Comparison of ENCODE assay signal across 9 cellular contexts in genomic region chr13:75258159-75258782, GRCh38.
DNase-seq lines count a peak whose midpoint lies in the region; ATAC-seq and TF ChIP-seq lines count a peak whose summit lies in the region.
"Had no signal": no experiment of that assay in that cellular context is flagged by ENCODE, and none has a peak within 500 bp of the region (broad histone marks: within the 10 kb centered on the region; RNA-seq: fewer than 3 reads in every experiment).

No MANE protein-coding gene starts in this region.

- H3K9me3 ChIP-seq in heart left ventricle = no peaks in the 10 kb centered on the region
- no peaks in the 10 kb centered on the region for H3K9me3 ChIP-seq in gastroesophageal sphincter

- TF ChIP-seq CTCF in heart left ventricle (IDR thresholded peaks at IDR 0.05) (peak; percentile 30 to 80 (median 63)), gastroesophageal sphincter (IDR thresholded peaks at IDR 0.05) (peak; percentile 15 to 53 (median 39))

- H3K9me3 Mint-ChIP-seq in activated naive CD4-positive, alpha-beta T cell treated with anti-CD3 and anti-CD28 coated beads, Interleukin-2, amount 10 ng/mL, durations not matched to agents 7 days and 5 days = no peaks in the 10 kb centered on the region
- H3K9me3 Mint-ChIP-seq: stimulated activated naive CD8-positive, alpha-beta T cell treated with anti-CD3 and anti-CD28 coated beads, Interleukin-15, Interleukin-2, amounts not matched to agents 100 ng/mL and 50 ng/mL, for 24 hours had no signal

- 70 to 81% (median 75%) methylated on average over 3 of the region's 3 CpGs for WGBS in heart left ventricle, 4 donors
- 75 to 76% methylated on average over 3 of the region's 3 CpGs for WGBS in gastroesophageal sphincter (ENCODE audit: low coverage in 1 of 2), 2 donors

- H3K27me3 Mint-ChIP-seq in activated naive CD4-positive, alpha-beta T cell treated with anti-CD3 and anti-CD28 coated beads, Interleukin-2, amount 10 ng/mL, durations not matched to agents 7 days and 5 days = peaks cover 7% of the 10 kb centered on the region

- no peaks in the 10 kb centered on the region for H3K4me1 Mint-ChIP-seq in activated naive CD4-positive, alpha-beta T cell treated with anti-CD3 and anti-CD28 coated beads, Interleukin-2, amount 10 ng/mL, durations not matched to agents 7 days and 5 days

- H3K4me3 ChIP-seq in heart left ventricle (no peak overlapping the region), gastroesophageal sphincter (no peak overlapping the region)

- TF ChIP-seq EP300 in gastroesophageal sphincter (IDR thresholded peaks at IDR 0.05) = no peak

- H3K27ac Mint-ChIP-seq in activated naive CD4-positive, alpha-beta T cell treated with anti-CD3 and anti-CD28 coated beads, Interleukin-2, amount 10 ng/mL, durations not matched to agents 7 days and 5 days = no peak overlapping the region
- H3K27ac Mint-ChIP-seq: stimulated activated naive CD8-positive, alpha-beta T cell treated with anti-CD3 and anti-CD28 coated beads, Interleukin-15, Interleukin-2, amounts not matched to agents 100 ng/mL and 50 ng/mL, for 24 hours had no signal

- H3K27ac ChIP-seq in heart left ventricle = no peak overlapping the region
- no peak overlapping the region for H3K27ac ChIP-seq in gastroesophageal sphincter

- H3K27me3 ChIP-seq in heart left ventricle = no peaks in the 10 kb centered on the region
- no peaks in the 10 kb centered on the region for H3K27me3 ChIP-seq in gastroesophageal sphincter

- H3K4me1 ChIP-seq in heart left ventricle (no peaks in the 10 kb centered on the region), gastroesophageal sphincter (no peaks in the 10 kb centered on the region)

- ATAC-seq in heart left ventricle (peak in 1 of 4 donors; percentile 56), Right ventricle myocardium superior (ENCODE audit: poor library complexity) (no peak), gastroesophageal sphincter (no peak), HG02981 (IDR thresholded peaks at IDR 0.05; ENCODE audit: unreplicated experiment) (no peak)

- no peak overlapping the region for H3K4me3 Mint-ChIP-seq in activated naive CD4-positive, alpha-beta T cell treated with anti-CD3 and anti-CD28 coated beads, Interleukin-2, amount 10 ng/mL, durations not matched to agents 7 days and 5 days
- H3K4me3 Mint-ChIP-seq: stimulated activated naive CD8-positive, alpha-beta T cell treated with anti-CD3 and anti-CD28 coated beads, Interleukin-15, Interleukin-2, amounts not matched to agents 100 ng/mL and 50 ng/mL, for 24 hours had no signal

- TF ChIP-seq POLR2A in heart left ventricle (IDR thresholded peaks at IDR 0.05) = no peak
- TF ChIP-seq POLR2A in gastroesophageal sphincter (IDR thresholded peaks at IDR 0.05) = no peak

- H3K36me3 ChIP-seq in heart left ventricle = no peaks in the 10 kb centered on the region
- H3K36me3 ChIP-seq in gastroesophageal sphincter = no peaks in the 10 kb centered on the region

- CTCF ChIA-PET in activated naive CD4-positive, alpha-beta T cell treated with anti-CD3 and anti-CD28 coated beads, Interleukin-2, amount 10 ng/mL, durations not matched to agents 7 days and 5 days (lab: Charles Lee) = interaction anchor here (0.7 to 1.7 kb wide), 2 partner anchors 49 to 605 kb away, joined by 3 read pairs; no protein-coding TSS in a partner anchor

- DNase-seq in heart left ventricle = no peak
- DNase-seq in Right ventricle myocardium superior = no peak
- peak; percentile 15 for DNase-seq in HuH-7 (ENCODE audit: low spot score)
- peak; percentile 49 for DNase-seq in SK-N-DZ (ENCODE audit: low spot score)
- DNase-seq in superior temporal gyrus (ENCODE audit: extremely low spot score) = peak; percentile 72
- no peak for DNase-seq in activated naive CD4-positive, alpha-beta T cell treated with anti-CD3 and anti-CD28 coated beads, Interleukin-2, amount 10 ng/mL, durations not matched to agents 7 days and 5 days

- no peaks in the 10 kb centered on the region for H3K36me3 Mint-ChIP-seq in activated naive CD4-positive, alpha-beta T cell treated with anti-CD3 and anti-CD28 coated beads, Interleukin-2, amount 10 ng/mL, durations not matched to agents 7 days and 5 days

- intact Hi-C loops in heart left ventricle (cut with DNase I) (no loop called here), Right ventricle myocardium superior (cut with DNase I) (no loop called here)

Comparison
In these comparisons a context has a peak if more than half of its experiments do, and no peak if none do; other contexts are left out.
1. DNase-seq: peak in HuH-7 (single experiment), SK-N-DZ (single experiment) and superior temporal gyrus (single experiment); none in heart left ventricle (0 of 5), Right ventricle myocardium superior (single experiment) and activated naive CD4-positive, alpha-beta T cell treated with anti-CD3 and anti-CD28 coated beads, Interleukin-2, amount 10 ng/mL, durations not matched to agents 7 days and 5 days (single experiment).